13 cellular contexts compared by ENCODE assay signal in the genomic region with DNA sequence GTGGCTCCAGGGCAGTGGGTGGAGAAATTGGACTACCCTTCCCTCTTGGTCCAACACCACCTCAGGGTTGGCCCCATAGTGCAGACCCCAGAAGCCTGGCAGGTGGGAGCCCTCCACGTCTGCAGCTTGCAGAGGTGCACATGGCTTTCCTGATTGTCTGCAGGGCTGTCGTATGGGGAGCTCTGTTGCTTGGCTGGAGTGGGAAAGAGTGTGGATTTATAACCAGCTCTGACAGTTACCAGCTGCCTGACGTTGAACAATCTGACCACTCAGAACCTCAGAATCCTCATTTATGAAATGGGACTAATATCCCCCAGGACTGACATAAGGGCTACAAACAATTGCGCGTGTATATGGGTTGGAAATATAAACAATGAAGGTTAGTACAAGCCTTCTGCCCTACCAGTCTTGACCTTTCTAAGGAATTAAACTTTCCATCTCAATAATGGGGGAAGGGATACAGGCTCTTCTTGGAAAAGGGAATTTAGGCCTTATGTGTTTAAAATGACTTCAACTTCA.
"Had no signal": no experiment of that assay in that cellular context is flagged by ENCODE, and none has a peak within 500 bp of the region (broad histone marks: within the 10 kb centered on the region; RNA-seq: fewer than 3 reads in every experiment).

No MANE protein-coding gene starts in this region.

- H3K4me3 ChIP-seq: dorsolateral prefrontal cortex, heart right ventricle, left ventricle myocardium inferior, lower lobe of right lung, ovary, smooth muscle cell had no signal

- H3K27me3 ChIP-seq: ovary had no signal

- H3K27ac ChIP-seq: dorsolateral prefrontal cortex, heart right ventricle, left ventricle myocardium inferior, lower lobe of right lung, ovary had no signal

- H3K4me2 ChIP-seq: smooth muscle cell had no signal

- DNase-seq: cortex of kidney; effector CD8-positive, alpha-beta T cell; heart right ventricle; left ventricle myocardium inferior; lower lobe of right lung; naive thymus-derived CD4-positive, alpha-beta T cell; stimulated activated CD4-positive, alpha-beta T cell treated with anti-CD3 and anti-CD28 coated beads, Interleukin-1b, Interleukin-23, amount 100 ng/mL, for 48 hours; stimulated activated naive CD4-positive, alpha-beta T cell treated with Interleukin-2 at 50 U/mL for 16 hours; trophoblast cell had no signal

- H3K36me3 ChIP-seq: heart right ventricle, left ventricle myocardium inferior, lower lobe of right lung, ovary had no signal

- ATAC-seq: heart right ventricle; lower lobe of right lung; naive thymus-derived CD4-positive, alpha-beta T cell; right cardiac atrium had no signal

- H3K9me3 ChIP-seq: left ventricle myocardium inferior, lower lobe of right lung, ovary had no signal
